14 cellular contexts compared by ENCODE assay signal in genomic region chr6:13463941-13464340, GRCh38.
"Had no signal": no experiment of that assay in that cellular context is flagged by ENCODE, and none has a peak within 500 bp of the region (broad histone marks: within the 10 kb centered on the region; RNA-seq: fewer than 3 reads in every experiment).

No MANE protein-coding gene starts in this region.

- FAIRE-seq: islet of Langerhans, small intestine had no signal

- H3K27ac Mint-ChIP-seq: activated CD4-positive, alpha-beta memory T cell treated with anti-CD3 and anti-CD28 coated beads, Interleukin-2, amount 10 ng/mL, durations not matched to agents 7 days and 5 days; activated T-helper 1 cell treated with anti-CD3 and anti-CD28 coated beads, Interleukin-12 subunit alpha, Interleukin-12 subunit beta, Interleukin-2, Interleukin-4 antibody, amounts not matched to agents 30 ng/mL and 10 ng/mL and 1 ng/mL, durations not matched to agents 14 hours and 24 hours and 36 hours; T-helper 17 cell had no signal

- H3K9me3 Mint-ChIP-seq: activated CD4-positive, alpha-beta memory T cell treated with anti-CD3 and anti-CD28 coated beads, Interleukin-2, amount 10 ng/mL, durations not matched to agents 7 days and 5 days; activated T-helper 1 cell treated with anti-CD3 and anti-CD28 coated beads, Interleukin-12 subunit alpha, Interleukin-12 subunit beta, Interleukin-2, Interleukin-4 antibody, amounts not matched to agents 30 ng/mL and 10 ng/mL and 1 ng/mL, durations not matched to agents 14 hours and 24 hours and 36 hours had no signal

- ATAC-seq: T-helper 17 cell had no signal

- H3K27ac ChIP-seq: breast epithelium, tibial nerve, uterus, WERI-Rb-1 had no signal

- H3K4me3 ChIP-seq: breast epithelium, tibial nerve, uterus had no signal

- H3K27me3 ChIP-seq: breast epithelium, tibial nerve, uterus had no signal

- H3K9me3 ChIP-seq: breast epithelium, tibial nerve, uterus had no signal

- H3K36me3 ChIP-seq: breast epithelium, uterus had no signal

- H3K27me3 Mint-ChIP-seq: activated CD4-positive, alpha-beta memory T cell treated with anti-CD3 and anti-CD28 coated beads, Interleukin-2, amount 10 ng/mL, durations not matched to agents 7 days and 5 days had no signal

- H3K4me1 ChIP-seq: breast epithelium, uterus had no signal

- H3K4me3 Mint-ChIP-seq: activated CD4-positive, alpha-beta memory T cell treated with anti-CD3 and anti-CD28 coated beads, Interleukin-2, amount 10 ng/mL, durations not matched to agents 7 days and 5 days; activated T-helper 1 cell treated with anti-CD3 and anti-CD28 coated beads, Interleukin-12 subunit alpha, Interleukin-12 subunit beta, Interleukin-2, Interleukin-4 antibody, amounts not matched to agents 30 ng/mL and 10 ng/mL and 1 ng/mL, durations not matched to agents 14 hours and 24 hours and 36 hours; T-helper 17 cell had no signal

- DNase-seq: activated CD4-positive, alpha-beta memory T cell treated with anti-CD3 and anti-CD28 coated beads, Interleukin-2, amount 10 ng/mL, durations not matched to agents 7 days and 5 days; aorta; posterior cingulate gyrus; small intestine; stimulated activated CD4-positive, alpha-beta T cell treated with anti-CD3 and anti-CD28 coated beads, Interleukin-4, amount 100 ng/mL, for 24 hours; stimulated activated naive CD4-positive, alpha-beta T cell treated with Interleukin-2 at 50 U/mL for 16 hours; substantia nigra; T-helper 17 cell; uterus; WERI-Rb-1 had no signal
